Comparison of ENCODE assay signal across 10 cellular contexts in the genomic region with DNA sequence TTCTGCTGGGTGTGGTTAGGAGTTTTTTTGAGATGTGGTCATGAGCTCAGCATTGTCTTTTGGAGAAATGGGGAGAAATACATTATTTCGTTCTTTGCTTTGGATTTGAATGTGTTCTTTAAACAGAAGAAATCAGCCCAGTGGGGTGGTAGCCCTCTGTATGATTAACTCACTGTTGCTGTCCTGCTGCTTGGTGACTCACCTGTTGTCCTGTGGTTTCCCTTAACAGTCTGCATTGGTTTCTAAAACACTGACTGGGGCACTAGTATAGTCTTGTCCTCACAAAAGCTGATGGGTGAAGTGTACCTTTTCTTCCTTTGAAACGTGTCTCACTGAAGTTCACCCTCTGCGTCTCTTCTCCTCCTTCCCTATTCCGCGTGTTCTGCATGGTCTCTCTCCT.
DNase-seq lines count a peak whose midpoint lies in the region; ATAC-seq and TF ChIP-seq lines count a peak whose summit lies in the region.
"Had no signal": no experiment of that assay in that cellular context is flagged by ENCODE, and none has a peak within 500 bp of the region (broad histone marks: within the 10 kb centered on the region; RNA-seq: fewer than 3 reads in every experiment).

No MANE protein-coding gene starts in this region.

- H3K27me3 ChIP-seq in mesendoderm (ENCODE audit: insufficient read depth, low read length, poor library complexity), result no peaks in the 10 kb centered on the region
- H3K27me3 ChIP-seq in tibial artery, result no peaks in the 10 kb centered on the region

- no peaks in the 10 kb centered on the region for H3K4me1 Mint-ChIP-seq in activated T-helper 17 cell treated with anti-CD3 and anti-CD28 coated beads, Interleukin-2, amount 50 U/mL, for 72 hours

- H2BK5ac ChIP-seq in mesendoderm (ENCODE audit: low read length), result no peak overlapping the region

- WGBS in mesendoderm (ENCODE audit: extremely low coverage, insufficient coverage, low lambda C conversion rate), result no CpG with 5 or more reads among the region's 5 CpGs

- no peaks in the 10 kb centered on the region for H3K36me3 ChIP-seq in mesendoderm (ENCODE audit: control insufficient read depth, insufficient read depth, low read length)
- peaks cover 13 to 61% (median 21%) of the 10 kb centered on the region in 3 donors for H3K36me3 ChIP-seq in tibial artery

- H3K79me1 ChIP-seq in mesendoderm (ENCODE audit: low read length), result peaks cover 2% of the 10 kb centered on the region

- no peak overlapping the region for H2BK120ac ChIP-seq in mesendoderm (ENCODE audit: low read depth, low read length)

- H3K4me3 ChIP-seq in mesendoderm (ENCODE audit: low read length) (no peak overlapping the region), tibial artery (no peak overlapping the region)

- H3K27ac ChIP-seq in mesendoderm (ENCODE audit: low read depth, low read length), result peak overlapping the region; percentile 38
- no peak overlapping the region for H3K27ac ChIP-seq in tibial artery

- H3K56ac ChIP-seq in mesendoderm (ENCODE audit: low read length), result peak overlapping the region; percentile 54

- H2AK5ac ChIP-seq in mesendoderm (ENCODE audit: low read length), result no peak overlapping the region

- TF ChIP-seq CTCF in tibial artery (IDR thresholded peaks at IDR 0.05), result no peak

- intact Hi-C loops in tibial artery (cut with DNase I; ENCODE audit: low total_unique reads), result no loop called here

- H3K4me3 Mint-ChIP-seq in activated T-helper 17 cell treated with anti-CD3 and anti-CD28 coated beads, Interleukin-2, amount 50 U/mL, for 72 hours, result no peak overlapping the region

- H2BK15ac ChIP-seq in mesendoderm (replicated peaks; ENCODE audit: low read depth), result no peak overlapping the region

- no peak overlapping the region for H3K4ac ChIP-seq in mesendoderm (ENCODE audit: low read depth, low read length)

- peak; percentile 84 for DNase-seq in mesendoderm
- DNase-seq in NCI-H1417 (lab: John Stamatoyannopoulos, UW), result no peak
- DNase-seq in NCI-H345 treated with DMSO at 0.1 percent for 48 hours (lab: John Stamatoyannopoulos, UW; ENCODE audit: unreplicated experiment), result no peak
- no peak for DNase-seq in stimulated activated CD4-positive, alpha-beta T cell treated with anti-CD3 and anti-CD28 coated beads, Interleukin-4, amount 100 ng/mL, for 24 hours
- DNase-seq in tibial artery, result no peak
- DNase-seq: activated CD4-positive, alpha-beta T cell treated with anti-CD3 and anti-CD28 coated beads for 4 hours; NCI-H2029 treated with DMSO at 0.1 percent for 48 hours had no signal

- no peaks in the 10 kb centered on the region for H3K79me2 ChIP-seq in mesendoderm (ENCODE audit: control insufficient read depth, insufficient read depth, low read length)

- H3K4me1 ChIP-seq in mesendoderm (ENCODE audit: control insufficient read depth, low read depth, low read length), result peaks cover 10% of the 10 kb centered on the region
- no peaks in the 10 kb centered on the region for H3K4me1 ChIP-seq in tibial artery

- H3K18ac ChIP-seq in mesendoderm (ENCODE audit: low read length), result no peak overlapping the region

- no peak overlapping the region for H3K9ac ChIP-seq in mesendoderm (ENCODE audit: low read length)

- no peaks in the 10 kb centered on the region for H3K27me3 Mint-ChIP-seq in activated T-helper 17 cell treated with anti-CD3 and anti-CD28 coated beads, Interleukin-2, amount 50 U/mL, for 72 hours

- no peak overlapping the region for H3K4me2 ChIP-seq in mesendoderm (ENCODE audit: low read length)

- H3K23ac ChIP-seq in mesendoderm (ENCODE audit: low read length), result no peak overlapping the region

- no peak overlapping the region for H3K27ac Mint-ChIP-seq in activated T-helper 17 cell treated with anti-CD3 and anti-CD28 coated beads, Interleukin-2, amount 50 U/mL, for 72 hours

- no peaks in the 10 kb centered on the region for H3K9me3 Mint-ChIP-seq in activated T-helper 17 cell treated with anti-CD3 and anti-CD28 coated beads, Interleukin-2, amount 50 U/mL, for 72 hours

- H3K36me3 Mint-ChIP-seq in activated T-helper 17 cell treated with anti-CD3 and anti-CD28 coated beads, Interleukin-2, amount 50 U/mL, for 72 hours (ENCODE audit: low read depth), result peaks cover 48% of the 10 kb centered on the region

- H4K5ac ChIP-seq in mesendoderm (ENCODE audit: low read length), result no peak overlapping the region

- ATAC-seq in GM19463 (IDR thresholded peaks at IDR 0.05; ENCODE audit: unreplicated experiment) (peak; percentile 99), HG03095 (IDR thresholded peaks at IDR 0.05; ENCODE audit: unreplicated experiment) (peak; percentile 86)
- peak; percentile 100 for ATAC-seq in activated T-helper 17 cell treated with anti-CD3 and anti-CD28 coated beads, Interleukin-2, amount 50 U/mL, for 72 hours (replicated peaks)

- no peak overlapping the region for H4K8ac ChIP-seq in mesendoderm (ENCODE audit: low read depth, low read length)

- no peaks in the 10 kb centered on the region for H3K9me3 ChIP-seq in tibial artery
